27 cellular contexts compared by ENCODE assay signal in genomic region chr21:25906554-25906953, GRCh38.
"Had no signal": no experiment of that assay in that cellular context is flagged by ENCODE, and none has a peak within 500 bp of the region (broad histone marks: within the 10 kb centered on the region; RNA-seq: fewer than 3 reads in every experiment).

No MANE protein-coding gene starts in this region.

- H3K4me3 ChIP-seq: ascending aorta, esophagus muscularis mucosa, heart left ventricle, lower lobe of right lung, ovary, right lobe of liver, SK-N-MC, testis, uterus had no signal

- H3K27ac ChIP-seq: brain microvascular endothelial cell, foreskin keratinocyte, lower lobe of right lung, ovary, SK-N-MC, testis had no signal

- H3K9me3 ChIP-seq: ascending aorta, esophagus muscularis mucosa, heart left ventricle, lower lobe of right lung, ovary, right lobe of liver, testis, uterus had no signal

- DNase-seq: activated CD4-positive, alpha-beta T cell treated with anti-CD3 and anti-CD28 coated beads for 1 hour; activated gamma-delta T cell; activated naive CD4-positive, alpha-beta T cell treated with anti-CD3 and anti-CD28 coated beads, Interleukin-2, amount 10 ng/mL, durations not matched to agents 7 days and 5 days; activated naive CD8-positive, alpha-beta T cell treated with anti-CD3 and anti-CD28 coated beads, Interleukin-2, amount 10 ng/mL, durations not matched to agents 7 days and 5 days; brain microvascular endothelial cell; effector CD4-positive, alpha-beta T cell; foreskin keratinocyte; heart left ventricle; hypothalamus; lower lobe of right lung; mesendoderm; naive B cell; ovary; right lobe of liver; stimulated activated CD4-positive, alpha-beta T cell treated with anti-CD3 and anti-CD28 coated beads, Interleukin-4, amount 100 ng/mL, for 4 hours; stimulated activated CD8-positive, alpha-beta memory T cell treated with anti-CD3 and anti-CD28 coated beads, Interleukin-4, amount 100 ng/mL, for 48 hours; stimulated activated naive CD8-positive, alpha-beta T cell treated with anti-CD3 and anti-CD28 coated beads, Interleukin-15, amount 100 ng/mL, for 72 hours; T-helper 17 cell; T1000; testis; trophoblast cell; uterus had no signal

- H3K4me1 ChIP-seq: foreskin keratinocyte, lower lobe of right lung, uterus had no signal

- H3K27me3 ChIP-seq: ascending aorta, brain microvascular endothelial cell, esophagus muscularis mucosa, foreskin keratinocyte, heart left ventricle, ovary, right lobe of liver, testis, uterus had no signal

- ATAC-seq: foreskin keratinocyte; heart left ventricle; left lobe of liver; lower lobe of right lung; stimulated activated memory B cell treated with anti-CD40 and anti-IgM and Interleukin-4, amounts not matched to agents 10 μg/mL and 1 μg/mL and 100 μg/mL, for 72 hours; stimulated activated naive CD8-positive, alpha-beta T cell treated with anti-CD3 and anti-CD28 coated beads, Interleukin-15, amount 100 ng/mL, for 72 hours; T-helper 17 cell had no signal

- H3K36me3 ChIP-seq: ascending aorta, ovary, right lobe of liver, uterus had no signal
